ENCODE assay signal across 1 cellular context in the genomic region with DNA sequence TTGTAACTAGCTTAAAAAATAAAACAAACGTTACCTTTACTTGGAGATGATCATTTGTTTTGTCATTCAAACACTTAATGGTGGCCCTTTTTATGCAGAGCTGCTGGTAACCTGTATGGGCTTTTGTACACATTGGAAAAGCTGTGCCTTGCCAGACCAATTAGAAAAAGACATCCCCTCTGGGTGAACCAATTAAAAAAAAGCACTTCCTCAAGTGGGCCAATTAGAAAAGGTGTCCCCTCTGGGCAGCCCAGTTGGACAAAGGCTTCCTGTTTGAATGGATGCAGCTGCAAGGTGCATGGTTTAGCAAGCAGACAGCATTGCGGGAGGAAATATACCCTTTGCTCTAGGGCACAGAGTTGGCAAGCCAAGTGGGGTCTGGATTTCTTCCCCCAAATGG.
TF ChIP-seq lines count a peak whose summit lies in the region.

No MANE protein-coding gene starts in this region.

TF ChIP-seq in HepG2, 621 proteins besides CTCF, POLR2A, EP300 and RAD21:
- TF ChIP-seq NFYC (CRISPR knock-in tag; IDR thresholded peaks at IDR 0.05), result peak; percentile 49
- no peak for TF ChIP-seq PHB2 (IDR thresholded peaks at IDR 0.05; ENCODE audit: partially characterized antibody)
- TF ChIP-seq, protein P1, sequence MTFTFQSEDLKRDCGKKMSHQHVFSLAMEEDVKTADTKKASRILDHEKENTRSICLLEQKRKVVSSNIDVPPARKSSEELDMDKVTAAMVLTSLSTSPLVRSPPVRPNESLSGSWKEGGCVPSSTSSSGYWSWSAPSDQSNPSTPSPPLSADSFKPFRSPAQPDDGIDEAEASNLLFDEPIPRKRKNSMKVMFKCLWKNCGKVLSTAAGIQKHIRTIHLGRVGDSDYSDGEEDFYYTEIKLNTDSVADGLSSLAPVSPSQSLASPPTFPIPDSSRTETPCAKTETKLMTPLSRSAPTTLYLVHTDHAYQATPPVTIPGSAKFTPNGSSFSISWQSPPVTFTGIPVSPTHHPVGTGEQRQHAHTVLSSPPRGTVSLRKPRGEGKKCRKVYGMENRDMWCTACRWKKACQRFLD (CRISPR knock-in tag; IDR thresholded peaks at IDR 0.05; ENCODE audit: borderline replicate concordance), result no peak
